In the genomic region with DNA sequence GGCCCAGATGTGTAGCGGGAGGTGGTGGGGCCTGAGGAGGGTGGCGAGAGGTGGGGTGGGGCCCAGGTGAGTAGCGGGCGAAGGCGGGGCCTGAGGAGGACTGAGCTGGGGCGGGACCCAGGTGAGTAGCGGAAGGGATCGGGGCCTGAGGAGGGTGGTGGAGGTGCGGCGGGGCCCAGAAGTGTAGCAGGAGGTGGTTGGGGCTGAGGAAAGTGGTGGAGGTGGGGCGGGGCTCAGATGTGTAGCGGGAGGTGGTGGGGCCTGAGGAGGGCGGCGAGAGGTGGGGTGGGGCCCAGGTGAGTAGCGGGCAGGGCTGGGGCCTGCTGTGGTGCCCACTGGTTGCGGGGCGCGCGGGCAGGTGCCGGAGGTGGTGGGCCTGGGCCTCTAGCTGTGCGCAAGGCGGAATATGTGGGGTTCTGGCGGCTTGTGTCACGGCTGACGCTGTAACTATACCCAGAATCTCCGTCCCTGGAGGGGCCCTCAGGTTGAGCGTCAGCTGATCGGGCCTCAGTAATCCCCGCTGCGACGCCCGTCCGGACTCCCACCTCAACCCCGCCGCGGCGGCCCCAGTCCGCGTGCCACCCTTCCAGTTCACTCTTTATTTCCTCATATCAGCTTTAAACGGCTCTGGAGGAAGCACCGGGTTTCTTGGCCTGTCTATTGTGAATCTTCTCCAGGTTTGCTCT, we compare ENCODE assay signal across 8 cellular contexts. TPM values are rescaled to one million over a fixed set of nuclear protein-coding genes. Genes with fewer than 3 reads are reported as not detected.
DNase-seq lines count a peak whose midpoint lies in the region; ATAC-seq and TF ChIP-seq lines count a peak whose summit lies in the region.

No MANE protein-coding gene starts in this region.

- H3K27ac ChIP-seq in OCI-LY1 (ENCODE audit: low read depth, low read length, poor library complexity, severe bottlenecking) (no peak overlapping the region), coronary artery (peak overlapping the region; percentile 87 to 100), tibial nerve (peak overlapping the region; percentile 93 to 97 (median 95))

- no peak overlapping the region for H2AFZ ChIP-seq in OCI-LY1 (ENCODE audit: low read length)

- no peaks in the 10 kb centered on the region for H3F3A ChIP-seq in OCI-LY1 (ENCODE audit: insufficient read depth, low read length)

- H3K9me3 ChIP-seq in OCI-LY1 (ENCODE audit: low read length) (no peaks in the 10 kb centered on the region), tibial nerve (no peaks in the 10 kb centered on the region)

- H3K36me3 ChIP-seq in OCI-LY1 (ENCODE audit: insufficient read depth, low read length) (peaks cover 18% of the 10 kb centered on the region; the same call in 1 of the 2 replicates), tibial nerve (peaks cover 0 to 61% (median 0%) of the 10 kb centered on the region in 3 donors)

- H3K36me3 Mint-ChIP-seq in memory B cell = peaks cover 2% of the 10 kb centered on the region

- H3K4me1 Mint-ChIP-seq in memory B cell = peaks cover 18% of the 10 kb centered on the region

- H3K4me3 Mint-ChIP-seq in memory B cell = peak overlapping the region; percentile 99

- H3K79me2 ChIP-seq in OCI-LY1 (ENCODE audit: insufficient read depth, low read length) = peaks cover 10% of the 10 kb centered on the region

- H3K4me2 ChIP-seq in OCI-LY1 (ENCODE audit: low read length) = peak overlapping the region; percentile 69

- peaks cover 21% of the 10 kb centered on the region for H3K4me1 ChIP-seq in OCI-LY1 (ENCODE audit: insufficient read depth, low read length, severe bottlenecking)
- H3K4me1 ChIP-seq in tibial nerve = peaks cover 0 to 45% (median 11%) of the 10 kb centered on the region in 4 donors

- H4K20me1 ChIP-seq in OCI-LY1 (ENCODE audit: insufficient read depth, low read length) = no peaks in the 10 kb centered on the region

- peak; percentile 25 for ATAC-seq in memory B cell (ENCODE audit: low read depth)

- no peak for TF ChIP-seq EP300 in tibial nerve (IDR thresholded peaks at IDR 0.05)

- no peaks in the 10 kb centered on the region for H3K27me3 Mint-ChIP-seq in memory B cell

- H3K9me2 ChIP-seq in OCI-LY1 (ENCODE audit: low read depth, low read length) = no peaks in the 10 kb centered on the region

- TF ChIP-seq POLR2A in tibial nerve (IDR thresholded peaks at IDR 0.05) = peak in 1 of 2 donors; percentile 15

- 5 to 6% methylated on average over 27 to 41 of the region's 41 CpGs for WGBS in tibial nerve, 2 donors

- DNase-seq in NCI-H2029 treated with DMSO at 0.1 percent for 48 hours (lab: John Stamatoyannopoulos, UW) (peak; percentile 95), NCI-H2029 (lab: John Stamatoyannopoulos, UW) (no peak), HFF-Myc (ENCODE audit: extremely low read depth, low read depth) (no peak), coronary artery (ENCODE audit: low spot score) (peak; percentile 74), memory B cell (ENCODE audit: low spot score in 2 of 2) (no peak), tibial nerve (ENCODE audit: low spot score in 2 of 2) (peak in 1 of 2 donors; percentile 12)
- no peak for DNase-seq in activated CD4-positive, CD25-positive, alpha-beta regulatory T cell treated with anti-CD3 and anti-CD28 coated beads, Interleukin-2, amount 50 U/mL, for 72 hours

- TF ChIP-seq CTCF in HFF-Myc (IDR thresholded peaks at IDR 0.05; ENCODE audit: low read depth, low read length, missing control alignments) (no peak), OCI-LY1 (IDR thresholded peaks at IDR 0.05; ENCODE audit: low read length) (no peak), coronary artery (IDR thresholded peaks at IDR 0.05) (no peak), tibial nerve (IDR thresholded peaks at IDR 0.05) (no peak)

- H3K9ac ChIP-seq in OCI-LY1 (ENCODE audit: low read length) = peak overlapping the region; percentile 62

- no peaks in the 10 kb centered on the region for H3K9me3 Mint-ChIP-seq in memory B cell

- peak overlapping the region; percentile 99 for H3K27ac Mint-ChIP-seq in memory B cell

- peak overlapping the region; percentile 90 for H3K4me3 ChIP-seq in HFF-Myc (replicated peaks; ENCODE audit: low read depth, low read length)
- H3K4me3 ChIP-seq in OCI-LY1 (ENCODE audit: low read depth, low read length, poor library complexity, severe bottlenecking) = peak overlapping the region; percentile 78
- H3K4me3 ChIP-seq in coronary artery = peak overlapping the region; percentile 92
- peak overlapping the region; percentile 69 to 84 (median 76) for H3K4me3 ChIP-seq in tibial nerve

- H3K27me3 ChIP-seq in OCI-LY1 (ENCODE audit: insufficient read depth, low read length) (no peaks in the 10 kb centered on the region), tibial nerve (no peaks in the 10 kb centered on the region)

RNA-seq across cellular contexts. Expression of gene SF3B6, which starts 0.9 kb away (rescaled TPM):
- 10 to 100 TPM; 73.7 to 93.1 (median 81.5) TPM for total RNA-seq in tibial nerve

RNA-seq across cellular contexts. Expression of gene TP53I3, which starts 7.6 kb away (rescaled TPM):
- 100 to 1,000 TPM in 3 of 4 donors, 10 to 100 TPM in 1; 21.0 to 134 (median 114) TPM for total RNA-seq in tibial nerve

RNA-seq across cellular contexts. Expression of gene FKBP1B, which starts 27.5 kb away (rescaled TPM):
- 10 to 100 TPM in 1 of 4 donors, 1 to 10 TPM in 3; 5.4 to 15.3 (median 9.0) TPM for total RNA-seq in tibial nerve

RNA-seq across cellular contexts. Expression of gene WDCP, which starts 29.8 kb away (rescaled TPM):
- 1 to 10 TPM; 6.1 to 8.1 (median 6.4) TPM for total RNA-seq in tibial nerve

RNA-seq across cellular contexts. Expression of gene PFN4, which starts 46.1 kb away (rescaled TPM):
- 1 to 10 TPM in 2 of 4 donors, under 1 TPM in 1, not detected in 1; 0.39 to 5.7 (median 1.7) TPM for total RNA-seq in tibial nerve

Comparison
In these comparisons a context has a peak if more than half of its experiments do, and no peak if none do; other contexts are left out.
1. DNase-seq: peak in NCI-H2029 treated with DMSO at 0.1 percent for 48 hours (single experiment) and coronary artery (single experiment); none in NCI-H2029 (single experiment), HFF-Myc (single experiment), memory B cell (0 of 2) and activated CD4-positive, CD25-positive, alpha-beta regulatory T cell treated with anti-CD3 and anti-CD28 coated beads, Interleukin-2, amount 50 U/mL, for 72 hours (single experiment).
2. Peak in every context shown above with its lines, with median percentiles within 50 percentile points of each other: H3K4me3 ChIP-seq.